ENCODE assay signal across 8 cellular contexts in genomic region chr3:170908235-170909116, GRCh38. TPM values are rescaled to one million over a fixed set of nuclear protein-coding genes. Genes with fewer than 3 reads are reported as not detected.
A peak's percentile ranks its signal among the peaks of the same experiment; 100 is the strongest.
DNase-seq lines count a peak whose midpoint lies in the region; ATAC-seq and TF ChIP-seq lines count a peak whose summit lies in the region.

Gene EIF5A2 (minus strand): TSS chr3:170908637. CDS start chr3:170907806, 831 bp downstream.

- no peaks in the 10 kb centered on the region for H4K20me1 ChIP-seq in BLaER1

- peaks cover 39% of the 10 kb centered on the region for H3K27me3 ChIP-seq in BLaER1
- peaks cover 26% of the 10 kb centered on the region for H3K27me3 ChIP-seq in ectodermal cell (ENCODE audit: control insufficient read depth, insufficient read depth, low read length, poor library complexity, severe bottlenecking)
- H3K27me3 ChIP-seq in lung (ENCODE audit: control insufficient read depth, insufficient read depth), result no peaks in the 10 kb centered on the region

- ATAC-seq in GM19351 (IDR thresholded peaks at IDR 0.05; ENCODE audit: unreplicated experiment) (peak; percentile 89), HG03469 (IDR thresholded peaks at IDR 0.05; ENCODE audit: unreplicated experiment) (peak; percentile 63), lung (ENCODE audit: insufficient read depth, low FRiP score) (peak; percentile 94)

- H3K9ac ChIP-seq in BLaER1, result peak within 1 kb of the TSS; percentile 64

- 22% methylated on average over 73 of the region's 73 CpGs for WGBS in ectodermal cell, 2 experiments
- 15 to 17% methylated on average over 62 to 73 of the region's 73 CpGs for WGBS in lung, 2 donors

- no peak for TF ChIP-seq CTCF in lung (IDR thresholded peaks at IDR 0.05; ENCODE audit: control extremely low read depth, extremely low read depth)

- no peak within 1 kb of the TSS for H3K27ac ChIP-seq in BLaER1
- H3K27ac ChIP-seq in ectodermal cell (ENCODE audit: insufficient read depth, low read depth, low read length, poor library complexity, severe bottlenecking), result no peak within 1 kb of the TSS
- peak within 1 kb of the TSS in 1 of 2 donors; percentile 13 for H3K27ac ChIP-seq in lung (ENCODE audit: low read depth in 1 of 2, low read length in 1 of 2)

- DNase-seq in NCI-H526 treated with DMSO at 0.1 percent for 48 hours (lab: John Stamatoyannopoulos, UW) (peak; percentile 71), lung (ENCODE audit: low spot score) (peak; percentile 92)
- DNase-seq in activated CD4-positive, alpha-beta T cell treated with anti-CD3 and anti-CD28 coated beads, Interleukin-2, amount 50 U/mL, for 48 hours, result peak; percentile 96
- DNase-seq in stimulated activated CD4-positive, alpha-beta T cell treated with anti-CD3 and anti-CD28 coated beads, TNF-alpha, amount 100 ng/mL, for 1 hour (ENCODE audit: low read depth in 3 of 3, low spot score in 1 of 3), result peak; percentile 89 to 90 (median 90)

- H3K4me3 ChIP-seq in BLaER1, result peak within 1 kb of the TSS; percentile 69
- peak within 1 kb of the TSS; percentile 57 for H3K4me3 ChIP-seq in ectodermal cell (ENCODE audit: insufficient read depth, low read depth, low read length)
- peak within 1 kb of the TSS; percentile 65 for H3K4me3 ChIP-seq in lung

- H3K36me3 ChIP-seq in BLaER1, result no peaks in the 10 kb centered on the region
- H3K36me3 ChIP-seq in ectodermal cell (ENCODE audit: control insufficient read depth, insufficient read depth, low read length), result no peaks in the 10 kb centered on the region
- no peaks in the 10 kb centered on the region for H3K36me3 ChIP-seq in lung (ENCODE audit: control insufficient read depth in 2 of 2, insufficient read depth in 2 of 2, low read length in 2 of 2)

- H3K9me3 ChIP-seq in BLaER1 (peaks cover 39% of the 10 kb centered on the region), ectodermal cell (ENCODE audit: control insufficient read depth, low read length) (no peaks in the 10 kb centered on the region), lung (ENCODE audit: control insufficient read depth in 2 of 2, insufficient read depth in 1 of 2, low read length in 1 of 2) (peaks cover 0 to 9% of the 10 kb centered on the region in 2 donors)

- peak within 1 kb of the TSS; percentile 85 for H3K4me2 ChIP-seq in BLaER1

- H3K4me1 ChIP-seq in BLaER1, result 0 out of 2 replicates have a peak, but pooled peaks cover 11% of the 10 kb centered on the region
- no peaks in the 10 kb centered on the region for H3K4me1 ChIP-seq in ectodermal cell (ENCODE audit: control insufficient read depth, insufficient read depth, low read length)
- peaks cover 0 to 4% of the 10 kb centered on the region in 2 donors for H3K4me1 ChIP-seq in lung (ENCODE audit: control insufficient read depth in 2 of 2, insufficient read depth in 2 of 2, low read length in 2 of 2)

RNA-seq across cellular contexts. Expression of gene EIF5A2, which starts in this region (rescaled TPM):
- polyA plus RNA-seq in ectodermal cell (2013, experiment 1 of 4), result 2.9 TPM
- polyA plus RNA-seq in ectodermal cell (2013, experiment 2 of 4), result 4.6 TPM
- polyA plus RNA-seq in ectodermal cell (2013, experiment 3 of 4), result 3.3 TPM
- 6.8 TPM for polyA plus RNA-seq in ectodermal cell (2013, experiment 4 of 4)
- 1 to 10 TPM; 4.4 to 4.5 TPM for total RNA-seq in lung
- polyA plus RNA-seq in lung, result 1 to 10 TPM; 1.4 to 4.6 TPM
